ENCODE assay signal across 14 cellular contexts in the genomic region with DNA sequence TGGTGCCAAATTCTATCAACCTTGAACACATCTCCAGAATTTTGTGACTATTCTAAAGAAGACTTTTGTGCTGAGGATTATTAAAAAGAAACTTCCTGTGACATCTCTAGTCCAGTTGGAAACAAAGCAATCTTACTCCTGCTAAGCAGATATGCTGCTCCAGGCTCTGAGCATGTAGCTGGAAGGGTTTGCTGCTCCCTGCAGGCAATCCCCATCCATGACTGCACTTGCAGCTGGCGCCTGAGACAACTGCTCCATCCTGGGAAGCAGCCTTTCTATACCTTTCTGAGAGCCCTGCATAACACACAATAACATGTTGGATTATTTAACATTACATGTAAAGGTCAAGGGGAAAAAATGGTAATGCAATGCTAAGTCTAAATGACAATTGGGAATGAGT.
DNase-seq lines count a peak whose midpoint lies in the region; ATAC-seq, FAIRE-seq and TF ChIP-seq lines count a peak whose summit lies in the region.
"Had no signal": no experiment of that assay in that cellular context is flagged by ENCODE, and none has a peak within 500 bp of the region (broad histone marks: within the 10 kb centered on the region; RNA-seq: fewer than 3 reads in every experiment).

No MANE protein-coding gene starts in this region.

- CTCF ChIA-PET in A549 (lab: Yijun Ruan, JAX): interaction anchor here (1.9 kb wide), 1 partner anchor 20 kb away, joined by 4 read pairs; no protein-coding TSS in a partner anchor

- no peaks in the 10 kb centered on the region for H3K9me3 ChIP-seq in A549
- H3K9me3 ChIP-seq: adrenal gland, pancreas had no signal

- H3K4me2 ChIP-seq in A549: no peak overlapping the region

- TF ChIP-seq EP300 in A549 (IDR thresholded peaks at IDR 0.05): no peak

- ATAC-seq in A549 (peak in 1 of 2 experiments; percentile 46; a peak in 1 of 6 replicates), HG03342 (IDR thresholded peaks at IDR 0.05; ENCODE audit: unreplicated experiment) (no peak)
- ATAC-seq: pancreas had no signal

- intact Hi-C loops in head of caudate nucleus (cut with DNase I): no loop called here
- intact Hi-C loops in lower leg skin (cut with DNase I; ENCODE audit: low total_unique reads): no loop called here

- in situ Hi-C loops in GM13977 (cut with MboI; ENCODE audit: low pct_unique_long_range_greater_than_20kb, low sequenced_read_pairs, unreplicated experiment): loop anchor here (25.0 kb wide), 1 partner anchor 336 kb away; no protein-coding TSS in a partner anchor
- in situ Hi-C loops in astrocyte of the cerebellum (cut with HindIII; ENCODE audit: low sequenced_read_pairs): no loop called here

- H3K27ac ChIP-seq in A549: no peak overlapping the region
- H3K27ac ChIP-seq: adrenal gland, pancreas had no signal

- POLR2A ChIA-PET in A549 (lab: Yijun Ruan, JAX): no interaction called here

- peak; percentile 28 for FAIRE-seq in A549 (lab: Jason Lieb, UNC)
- FAIRE-seq: pancreas had no signal

- DNase-seq in A549 (ENCODE audit: low read depth in 1 of 2, low spot score in 1 of 2): no peak
- no peak for DNase-seq in GM13977 (ENCODE audit: low spot score)
- DNase-seq in astrocyte of the cerebellum (ENCODE audit: low read depth): no peak
- DNase-seq in iPS-NIHi11 (ENCODE audit: low spot score): peak; percentile 34
- no peak for DNase-seq in head of caudate nucleus
- DNase-seq in activated CD8-positive, alpha-beta memory T cell treated with anti-CD3 and anti-CD28 coated beads for 24 hours: no peak
- no peak for DNase-seq in lower leg skin (ENCODE audit: low spot score in 2 of 2)
- DNase-seq: adrenal gland, C1 segment of cervical spinal cord, MV-4-11, NCI-H774, pancreas, substantia nigra had no signal

- TF ChIP-seq CTCF in A549 (IDR thresholded peaks at IDR 0.05): no peak
- TF ChIP-seq CTCF in GM13977 (IDR thresholded peaks at IDR 0.05; ENCODE audit: extremely low read depth, insufficient read depth, missing control alignments): peak; percentile 11
- peak; percentile 42 for TF ChIP-seq CTCF in astrocyte of the cerebellum (IDR thresholded peaks at IDR 0.05; ENCODE audit: low read depth, low read length, missing control alignments)
- TF ChIP-seq CTCF in lower leg skin (IDR thresholded peaks at IDR 0.05): no peak

- WGBS in A549 (ENCODE audit: missing lambda C conversion rate): 0% methylated on average over 1 of the region's 1 CpG
- 82 to 85% methylated on average over 1 of the region's 1 CpG for WGBS in lower leg skin, 2 donors

- no peaks in the 10 kb centered on the region for H3K4me1 ChIP-seq in A549
- H3K4me1 ChIP-seq: adrenal gland, pancreas had no signal

- TF ChIP-seq POLR2A in A549 (IDR thresholded peaks at IDR 0.05; ENCODE audit: low read length) (no peak), lower leg skin (IDR thresholded peaks at IDR 0.05) (no peak)

- H3K4me3 ChIP-seq in A549 (no peak overlapping the region), astrocyte of the cerebellum (ENCODE audit: low read depth, low read length) (no peak overlapping the region), lower leg skin (ENCODE audit: low read depth, poor library complexity, severe bottlenecking) (no peak overlapping the region)
- H3K4me3 ChIP-seq: adrenal gland, pancreas had no signal

- TF ChIP-seq RAD21 in A549 (conservative IDR thresholded peaks at IDR 0.05 in 1 of 2, IDR thresholded peaks at IDR 0.05 in 1 of 2): peak in 1 of 2 experiments; percentile 19; a peak in 1 of 5 replicates

TF ChIP-seq in A549, 52 proteins besides CTCF, POLR2A, EP300 and RAD21:
- TF ChIP-seq NPAS2 (CRISPR knock-in tag; IDR thresholded peaks at IDR 0.05; ENCODE audit: borderline replicate concordance): no peak
- TF ChIP-seq BHLHE40 (IDR thresholded peaks at IDR 0.05; ENCODE audit: low read depth, low read length): no peak
- no peak for TF ChIP-seq E2F6 (IDR thresholded peaks at IDR 0.05; ENCODE audit: borderline replicate concordance, low read depth)
- TF ChIP-seq CBX2 (IDR thresholded peaks at IDR 0.05; ENCODE audit: borderline replicate concordance, low read depth): no peak
- TF ChIP-seq, protein P1, sequence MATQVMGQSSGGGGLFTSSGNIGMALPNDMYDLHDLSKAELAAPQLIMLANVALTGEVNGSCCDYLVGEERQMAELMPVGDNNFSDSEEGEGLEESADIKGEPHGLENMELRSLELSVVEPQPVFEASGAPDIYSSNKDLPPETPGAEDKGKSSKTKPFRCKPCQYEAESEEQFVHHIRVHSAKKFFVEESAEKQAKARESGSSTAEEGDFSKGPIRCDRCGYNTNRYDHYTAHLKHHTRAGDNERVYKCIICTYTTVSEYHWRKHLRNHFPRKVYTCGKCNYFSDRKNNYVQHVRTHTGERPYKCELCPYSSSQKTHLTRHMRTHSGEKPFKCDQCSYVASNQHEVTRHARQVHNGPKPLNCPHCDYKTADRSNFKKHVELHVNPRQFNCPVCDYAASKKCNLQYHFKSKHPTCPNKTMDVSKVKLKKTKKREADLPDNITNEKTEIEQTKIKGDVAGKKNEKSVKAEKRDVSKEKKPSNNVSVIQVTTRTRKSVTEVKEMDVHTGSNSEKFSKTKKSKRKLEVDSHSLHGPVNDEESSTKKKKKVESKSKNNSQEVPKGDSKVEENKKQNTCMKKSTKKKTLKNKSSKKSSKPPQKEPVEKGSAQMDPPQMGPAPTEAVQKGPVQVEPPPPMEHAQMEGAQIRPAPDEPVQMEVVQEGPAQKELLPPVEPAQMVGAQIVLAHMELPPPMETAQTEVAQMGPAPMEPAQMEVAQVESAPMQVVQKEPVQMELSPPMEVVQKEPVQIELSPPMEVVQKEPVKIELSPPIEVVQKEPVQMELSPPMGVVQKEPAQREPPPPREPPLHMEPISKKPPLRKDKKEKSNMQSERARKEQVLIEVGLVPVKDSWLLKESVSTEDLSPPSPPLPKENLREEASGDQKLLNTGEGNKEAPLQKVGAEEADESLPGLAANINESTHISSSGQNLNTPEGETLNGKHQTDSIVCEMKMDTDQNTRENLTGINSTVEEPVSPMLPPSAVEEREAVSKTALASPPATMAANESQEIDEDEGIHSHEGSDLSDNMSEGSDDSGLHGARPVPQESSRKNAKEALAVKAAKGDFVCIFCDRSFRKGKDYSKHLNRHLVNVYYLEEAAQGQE (IDR thresholded peaks at IDR 0.05): no peak
- TF ChIP-seq FOSB (CRISPR knock-in tag; IDR thresholded peaks at IDR 0.05): no peak
- TF ChIP-seq HOXB5 (CRISPR knock-in tag; IDR thresholded peaks at IDR 0.05): no peak
- TF ChIP-seq EHF (CRISPR knock-in tag; IDR thresholded peaks at IDR 0.05): no peak
- no peak for TF ChIP-seq RFX5 (IDR thresholded peaks at IDR 0.05)

Comparison
In these comparisons a context has a peak if more than half of its experiments do, and no peak if none do; other contexts are left out.
1. CTCF ChIP-seq: peak in GM13977 (single experiment) and astrocyte of the cerebellum (single experiment); none in A549 (single experiment) and lower leg skin (0 of 3).